9 cellular contexts compared by ENCODE assay signal in genomic region chr9:71897573-71897972, GRCh38. TPM values are rescaled to one million over a fixed set of nuclear protein-coding genes. Genes with fewer than 3 reads are reported as not detected.
DNase-seq lines count a peak whose midpoint lies in the region; ATAC-seq and TF ChIP-seq lines count a peak whose summit lies in the region.
"Had no signal": no experiment of that assay in that cellular context is flagged by ENCODE, and none has a peak within 500 bp of the region (broad histone marks: within the 10 kb centered on the region; RNA-seq: fewer than 3 reads in every experiment).

No MANE protein-coding gene starts in this region.

- ATAC-seq in GM18511 (IDR thresholded peaks at IDR 0.05; ENCODE audit: unreplicated experiment) = peak; percentile 61
- peak; percentile 59 for ATAC-seq in GM21786 (IDR thresholded peaks at IDR 0.05; ENCODE audit: unreplicated experiment)
- peak; percentile 32 for ATAC-seq in foreskin keratinocyte
- no peak for ATAC-seq in left ventricle myocardium superior

- intact Hi-C loops in left ventricle myocardium superior (cut with micrococcal nuclease) = no loop called here

- no peaks in the 10 kb centered on the region for H3K9me3 ChIP-seq in suprapubic skin

- H3K4me3 ChIP-seq in suprapubic skin = no peak overlapping the region

- WGBS in suprapubic skin = 74% methylated on average over 1 of the region's 1 CpG

- DNase-seq in LHCN-M2 (ENCODE audit: low read depth) (peak; percentile 62), foreskin keratinocyte (no peak), suprapubic skin (ENCODE audit: low spot score in 2 of 2) (no peak), NCI-H748 treated with DMSO at 0.1 percent for 48 hours (lab: John Stamatoyannopoulos, UW) (no peak), AG20443 (ENCODE audit: low spot score) (no peak), left ventricle myocardium superior (no peak)
- DNase-seq: NCI-H510A had no signal

- H3K27ac ChIP-seq in foreskin keratinocyte = no peak overlapping the region
- H3K27ac ChIP-seq in suprapubic skin = no peak overlapping the region

- H3K4me1 ChIP-seq in foreskin keratinocyte (peaks cover 20% of the 10 kb centered on the region), suprapubic skin (peaks cover 28% of the 10 kb centered on the region)

- TF ChIP-seq CTCF in foreskin keratinocyte (conservative IDR thresholded peaks at IDR 0.05) = no peak
- TF ChIP-seq CTCF in suprapubic skin (IDR thresholded peaks at IDR 0.05) = no peak

- no peak for TF ChIP-seq EP300 in suprapubic skin (IDR thresholded peaks at IDR 0.05)

- no peaks in the 10 kb centered on the region for H3K36me3 ChIP-seq in suprapubic skin

- H3K27me3 ChIP-seq in foreskin keratinocyte (no peaks in the 10 kb centered on the region), suprapubic skin (no peaks in the 10 kb centered on the region)

- TF ChIP-seq POLR2A in suprapubic skin (IDR thresholded peaks at IDR 0.05) = no peak

RNA-seq across cellular contexts. Expression of gene ABHD17B, which starts 13.4 kb away (rescaled TPM):
- total RNA-seq in LHCN-M2 (2014; rRNA removed) (16.9 and 20.3 TPM in 2 replicates), foreskin keratinocyte (15.4 and 15.5 TPM in 2 replicates), suprapubic skin (10 to 100 TPM; 22.4 to 40.7 (median 33.2) TPM), left ventricle myocardium superior (11.3 TPM)
- polyA plus RNA-seq in LHCN-M2 (2012) = 3.3 TPM
- polyA plus RNA-seq in foreskin keratinocyte = 5.4 and 7.1 TPM in 2 replicates

RNA-seq across cellular contexts. Expression of gene C9orf85, which starts 13.9 kb away (rescaled TPM):
- total RNA-seq in LHCN-M2 (2014; rRNA removed) = 18.7 and 19.0 TPM in 2 replicates
- polyA plus RNA-seq in LHCN-M2 (2012) = 8.0 TPM
- 9.1 and 9.7 TPM in 2 replicates for total RNA-seq in foreskin keratinocyte
- polyA plus RNA-seq in foreskin keratinocyte = 7.8 and 9.5 TPM in 2 replicates
- 10 to 100 TPM; 13.1 to 18.9 (median 16.4) TPM for total RNA-seq in suprapubic skin
- total RNA-seq in left ventricle myocardium superior = 7.3 TPM
